Comparison of ENCODE assay signal across 1 cellular context in the genomic region with DNA sequence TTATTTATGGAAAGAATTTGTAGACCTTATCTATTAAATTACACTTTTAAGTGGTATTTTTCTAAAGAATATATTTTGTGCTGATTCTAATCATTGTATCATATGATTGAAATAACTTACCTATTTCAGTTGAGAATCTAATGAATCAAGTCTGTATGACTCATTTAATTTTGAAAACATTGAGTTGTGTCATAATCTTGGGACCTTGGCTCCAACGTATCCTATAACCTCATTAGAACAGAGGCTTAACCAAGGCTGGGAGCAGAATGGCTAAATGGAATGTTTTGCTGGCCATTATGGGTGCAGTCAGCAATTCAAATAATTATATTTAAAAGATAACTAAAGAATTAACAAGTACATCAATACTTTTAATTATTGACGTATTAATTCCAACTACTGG.
TF ChIP-seq lines count a peak whose summit lies in the region.

No MANE protein-coding gene starts in this region.

TF ChIP-seq in HepG2, 621 proteins besides CTCF, POLR2A, EP300 and RAD21:
- TF ChIP-seq CREB1 (IDR thresholded peaks at IDR 0.05), result 0 out of 2 replicates have a peak, but pooled peaks have one; percentile 7
- no peak for TF ChIP-seq CREB1 (CRISPR knock-in tag; IDR thresholded peaks at IDR 0.05)
- TF ChIP-seq CBX1 (IDR thresholded peaks at IDR 0.05; ENCODE audit: low read depth), result no peak
TF ChIP-seq in HepG2: peak in this region for 1.
